1 cellular context compared by ENCODE assay signal in the genomic region with DNA sequence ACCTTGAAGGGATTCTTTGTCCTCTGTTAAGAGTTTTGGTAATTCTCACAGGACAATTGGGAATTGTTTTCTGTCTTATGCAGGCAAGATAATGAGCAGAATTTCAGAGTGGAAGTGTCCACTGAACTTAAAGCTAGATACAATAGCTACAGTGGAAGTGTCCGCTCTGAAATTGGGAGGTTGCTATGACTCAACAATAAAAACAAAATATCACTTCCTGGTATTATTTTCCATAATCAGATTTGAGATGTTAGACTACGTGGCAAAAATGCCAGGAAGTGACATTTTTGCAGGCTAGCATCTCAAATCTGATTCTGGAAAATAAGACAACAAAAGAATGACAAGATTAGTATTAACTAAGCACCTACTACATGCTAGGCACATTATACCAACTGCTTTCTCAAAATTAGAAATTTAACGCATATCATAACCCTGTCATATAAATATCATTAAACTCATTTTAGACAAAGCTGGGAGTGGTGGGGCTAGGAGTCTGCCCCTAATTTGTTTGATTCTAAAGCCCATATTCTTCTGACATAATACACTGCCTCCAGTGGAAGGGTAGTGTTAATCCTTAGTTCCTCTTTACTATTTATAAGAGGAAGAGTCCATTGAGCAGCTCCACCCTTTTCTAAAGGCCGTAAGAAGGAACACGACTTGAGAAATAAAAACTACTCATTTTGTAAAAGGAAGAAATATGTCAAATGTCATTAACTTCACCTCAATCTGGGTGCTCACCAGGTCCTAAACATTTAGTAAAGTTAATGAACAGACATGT.
TF ChIP-seq lines count a peak whose summit lies in the region.

No MANE protein-coding gene starts in this region.

TF ChIP-seq in GM23338, 12 proteins besides CTCF, POLR2A, EP300 and RAD21 (continued from another document):
- TF ChIP-seq, protein P1, sequence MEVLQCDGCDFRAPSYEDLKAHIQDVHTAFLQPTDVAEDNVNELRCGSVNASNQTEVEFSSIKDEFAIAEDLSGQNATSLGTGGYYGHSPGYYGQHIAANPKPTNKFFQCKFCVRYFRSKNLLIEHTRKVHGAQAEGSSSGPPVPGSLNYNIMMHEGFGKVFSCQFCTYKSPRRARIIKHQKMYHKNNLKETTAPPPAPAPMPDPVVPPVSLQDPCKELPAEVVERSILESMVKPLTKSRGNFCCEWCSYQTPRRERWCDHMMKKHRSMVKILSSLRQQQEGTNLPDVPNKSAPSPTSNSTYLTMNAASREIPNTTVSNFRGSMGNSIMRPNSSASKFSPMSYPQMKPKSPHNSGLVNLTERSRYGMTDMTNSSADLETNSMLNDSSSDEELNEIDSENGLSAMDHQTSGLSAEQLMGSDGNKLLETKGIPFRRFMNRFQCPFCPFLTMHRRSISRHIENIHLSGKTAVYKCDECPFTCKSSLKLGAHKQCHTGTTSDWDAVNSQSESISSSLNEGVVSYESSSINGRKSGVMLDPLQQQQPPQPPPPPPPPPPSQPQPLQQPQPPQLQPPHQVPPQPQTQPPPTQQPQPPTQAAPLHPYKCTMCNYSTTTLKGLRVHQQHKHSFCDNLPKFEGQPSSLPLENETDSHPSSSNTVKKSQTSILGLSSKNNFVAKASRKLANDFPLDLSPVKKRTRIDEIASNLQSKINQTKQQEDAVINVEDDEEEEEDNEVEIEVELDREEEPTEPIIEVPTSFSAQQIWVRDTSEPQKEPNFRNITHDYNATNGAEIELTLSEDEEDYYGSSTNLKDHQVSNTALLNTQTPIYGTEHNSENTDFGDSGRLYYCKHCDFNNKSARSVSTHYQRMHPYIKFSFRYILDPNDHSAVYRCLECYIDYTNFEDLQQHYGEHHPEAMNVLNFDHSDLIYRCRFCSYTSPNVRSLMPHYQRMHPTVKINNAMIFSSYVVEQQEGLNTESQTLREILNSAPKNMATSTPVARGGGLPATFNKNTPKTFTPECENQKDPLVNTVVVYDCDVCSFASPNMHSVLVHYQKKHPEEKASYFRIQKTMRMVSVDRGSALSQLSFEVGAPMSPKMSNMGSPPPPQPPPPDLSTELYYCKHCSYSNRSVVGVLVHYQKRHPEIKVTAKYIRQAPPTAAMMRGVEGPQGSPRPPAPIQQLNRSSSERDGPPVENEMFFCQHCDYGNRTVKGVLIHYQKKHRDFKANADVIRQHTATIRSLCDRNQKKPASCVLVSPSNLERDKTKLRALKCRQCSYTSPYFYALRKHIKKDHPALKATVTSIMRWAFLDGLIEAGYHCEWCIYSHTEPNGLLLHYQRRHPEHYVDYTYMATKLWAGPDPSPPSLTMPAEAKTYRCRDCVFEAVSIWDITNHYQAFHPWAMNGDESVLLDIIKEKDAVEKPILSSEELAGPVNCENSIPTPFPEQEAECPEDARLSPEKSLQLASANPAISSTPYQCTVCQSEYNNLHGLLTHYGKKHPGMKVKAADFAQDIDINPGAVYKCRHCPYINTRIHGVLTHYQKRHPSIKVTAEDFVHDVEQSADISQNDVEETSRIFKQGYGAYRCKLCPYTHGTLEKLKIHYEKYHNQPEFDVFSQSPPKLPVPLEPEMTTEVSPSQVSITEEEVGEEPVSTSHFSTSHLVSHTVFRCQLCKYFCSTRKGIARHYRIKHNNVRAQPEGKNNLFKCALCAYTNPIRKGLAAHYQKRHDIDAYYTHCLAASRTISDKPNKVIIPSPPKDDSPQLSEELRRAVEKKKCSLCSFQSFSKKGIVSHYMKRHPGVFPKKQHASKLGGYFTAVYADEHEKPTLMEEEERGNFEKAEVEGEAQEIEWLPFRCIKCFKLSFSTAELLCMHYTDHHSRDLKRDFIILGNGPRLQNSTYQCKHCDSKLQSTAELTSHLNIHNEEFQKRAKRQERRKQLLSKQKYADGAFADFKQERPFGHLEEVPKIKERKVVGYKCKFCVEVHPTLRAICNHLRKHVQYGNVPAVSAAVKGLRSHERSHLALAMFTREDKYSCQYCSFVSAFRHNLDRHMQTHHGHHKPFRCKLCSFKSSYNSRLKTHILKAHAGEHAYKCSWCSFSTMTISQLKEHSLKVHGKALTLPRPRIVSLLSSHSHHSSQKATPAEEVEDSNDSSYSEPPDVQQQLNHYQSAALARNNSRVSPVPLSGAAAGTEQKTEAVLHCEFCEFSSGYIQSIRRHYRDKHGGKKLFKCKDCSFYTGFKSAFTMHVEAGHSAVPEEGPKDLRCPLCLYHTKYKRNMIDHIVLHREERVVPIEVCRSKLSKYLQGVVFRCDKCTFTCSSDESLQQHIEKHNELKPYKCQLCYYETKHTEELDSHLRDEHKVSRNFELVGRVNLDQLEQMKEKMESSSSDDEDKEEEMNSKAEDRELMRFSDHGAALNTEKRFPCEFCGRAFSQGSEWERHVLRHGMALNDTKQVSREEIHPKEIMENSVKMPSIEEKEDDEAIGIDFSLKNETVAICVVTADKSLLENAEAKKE (CRISPR knock-in tag; IDR thresholded peaks at IDR 0.05), result no peak
- TF ChIP-seq STAT1 (IDR thresholded peaks at IDR 0.05; ENCODE audit: unreplicated experiment), result no peak
- TF ChIP-seq JUNB (IDR thresholded peaks at IDR 0.05; ENCODE audit: unreplicated experiment), result no peak
